Comparison of ENCODE assay signal across 20 cellular contexts in genomic region chr10:12509794-12510100, GRCh38.
"Had no signal": no experiment of that assay in that cellular context is flagged by ENCODE, and none has a peak within 500 bp of the region (broad histone marks: within the 10 kb centered on the region; RNA-seq: fewer than 3 reads in every experiment).

No MANE protein-coding gene starts in this region.

- H3K9me3 ChIP-seq: ascending aorta, breast epithelium, left ventricle myocardium inferior, mucosa of descending colon had no signal

- H3K27ac ChIP-seq: ascending aorta, breast epithelium, left ventricle myocardium inferior had no signal

- H3K4me3 Mint-ChIP-seq: activated CD4-positive, alpha-beta T cell treated with anti-CD3 and anti-CD28 coated beads, Interleukin-2, amount 10 ng/mL, durations not matched to agents 7 days and 5 days; activated CD8-positive, alpha-beta memory T cell treated with anti-CD3 and anti-CD28 coated beads, Interleukin-2, amount 10 ng/mL, durations not matched to agents 7 days and 5 days; endodermal cell; WTC11 had no signal

- H3K27ac Mint-ChIP-seq: activated CD4-positive, alpha-beta T cell treated with anti-CD3 and anti-CD28 coated beads, Interleukin-2, amount 10 ng/mL, durations not matched to agents 7 days and 5 days; activated CD8-positive, alpha-beta memory T cell treated with anti-CD3 and anti-CD28 coated beads, Interleukin-2, amount 10 ng/mL, durations not matched to agents 7 days and 5 days; endodermal cell had no signal

- H3K4me1 ChIP-seq: ascending aorta, breast epithelium, left ventricle myocardium inferior had no signal

- DNase-seq: activated gamma-delta T cell; activated T-cell treated with anti-CD3 and anti-CD28 coated beads, Interleukin-2, amount 50 U/mL, for 1 hour; dorsolateral prefrontal cortex; endodermal cell; erythroblast; left ventricle myocardium inferior; mucosa of descending colon; posterior cingulate gyrus; retina; stimulated activated naive CD4-positive, alpha-beta T cell; SW 1271; trophoblast cell had no signal

- H3K36me3 ChIP-seq: ascending aorta, breast epithelium, left ventricle myocardium inferior had no signal

- ATAC-seq: activated CD8-positive, alpha-beta memory T cell treated with anti-CD3 and anti-CD28 coated beads, Interleukin-2, amount 10 ng/mL, durations not matched to agents 7 days and 5 days; mucosa of descending colon; natural killer cell treated with Interleukin-12 subunit alpha and Interleukin-12 subunit beta and Interleukin-15 and Interleukin-18, amount 100 ng/mL, for 72 hours; WTC11 had no signal

- H3K4me3 ChIP-seq: ascending aorta, breast epithelium, left ventricle myocardium inferior, mucosa of descending colon had no signal

- H3K27me3 ChIP-seq: ascending aorta, breast epithelium, dorsolateral prefrontal cortex had no signal

- FAIRE-seq: keratinocyte, TTC549 had no signal

- H3K27me3 Mint-ChIP-seq: activated CD4-positive, alpha-beta T cell treated with anti-CD3 and anti-CD28 coated beads, Interleukin-2, amount 10 ng/mL, durations not matched to agents 7 days and 5 days; activated CD8-positive, alpha-beta memory T cell treated with anti-CD3 and anti-CD28 coated beads, Interleukin-2, amount 10 ng/mL, durations not matched to agents 7 days and 5 days had no signal

- H3K9me3 Mint-ChIP-seq: activated CD4-positive, alpha-beta T cell treated with anti-CD3 and anti-CD28 coated beads, Interleukin-2, amount 10 ng/mL, durations not matched to agents 7 days and 5 days; endodermal cell; natural killer cell treated with Interleukin-12 subunit alpha and Interleukin-12 subunit beta and Interleukin-15 and Interleukin-18, amount 100 ng/mL, for 72 hours had no signal

- H3K36me3 Mint-ChIP-seq: activated CD8-positive, alpha-beta memory T cell treated with anti-CD3 and anti-CD28 coated beads, Interleukin-2, amount 10 ng/mL, durations not matched to agents 7 days and 5 days; natural killer cell treated with Interleukin-12 subunit alpha and Interleukin-12 subunit beta and Interleukin-15 and Interleukin-18, amount 100 ng/mL, for 72 hours; WTC11 had no signal
